2 cellular contexts compared by ENCODE assay signal in genomic region chr15:31501074-31501473, GRCh38.
A peak's percentile ranks its signal among the peaks of the same experiment; 100 is the strongest.
TF ChIP-seq lines count a peak whose summit lies in the region.

No MANE protein-coding gene starts in this region.

TF ChIP-seq in GM12878, 131 proteins besides CTCF, POLR2A, EP300 and RAD21 (continued from another document):
- TF ChIP-seq, protein P1, sequence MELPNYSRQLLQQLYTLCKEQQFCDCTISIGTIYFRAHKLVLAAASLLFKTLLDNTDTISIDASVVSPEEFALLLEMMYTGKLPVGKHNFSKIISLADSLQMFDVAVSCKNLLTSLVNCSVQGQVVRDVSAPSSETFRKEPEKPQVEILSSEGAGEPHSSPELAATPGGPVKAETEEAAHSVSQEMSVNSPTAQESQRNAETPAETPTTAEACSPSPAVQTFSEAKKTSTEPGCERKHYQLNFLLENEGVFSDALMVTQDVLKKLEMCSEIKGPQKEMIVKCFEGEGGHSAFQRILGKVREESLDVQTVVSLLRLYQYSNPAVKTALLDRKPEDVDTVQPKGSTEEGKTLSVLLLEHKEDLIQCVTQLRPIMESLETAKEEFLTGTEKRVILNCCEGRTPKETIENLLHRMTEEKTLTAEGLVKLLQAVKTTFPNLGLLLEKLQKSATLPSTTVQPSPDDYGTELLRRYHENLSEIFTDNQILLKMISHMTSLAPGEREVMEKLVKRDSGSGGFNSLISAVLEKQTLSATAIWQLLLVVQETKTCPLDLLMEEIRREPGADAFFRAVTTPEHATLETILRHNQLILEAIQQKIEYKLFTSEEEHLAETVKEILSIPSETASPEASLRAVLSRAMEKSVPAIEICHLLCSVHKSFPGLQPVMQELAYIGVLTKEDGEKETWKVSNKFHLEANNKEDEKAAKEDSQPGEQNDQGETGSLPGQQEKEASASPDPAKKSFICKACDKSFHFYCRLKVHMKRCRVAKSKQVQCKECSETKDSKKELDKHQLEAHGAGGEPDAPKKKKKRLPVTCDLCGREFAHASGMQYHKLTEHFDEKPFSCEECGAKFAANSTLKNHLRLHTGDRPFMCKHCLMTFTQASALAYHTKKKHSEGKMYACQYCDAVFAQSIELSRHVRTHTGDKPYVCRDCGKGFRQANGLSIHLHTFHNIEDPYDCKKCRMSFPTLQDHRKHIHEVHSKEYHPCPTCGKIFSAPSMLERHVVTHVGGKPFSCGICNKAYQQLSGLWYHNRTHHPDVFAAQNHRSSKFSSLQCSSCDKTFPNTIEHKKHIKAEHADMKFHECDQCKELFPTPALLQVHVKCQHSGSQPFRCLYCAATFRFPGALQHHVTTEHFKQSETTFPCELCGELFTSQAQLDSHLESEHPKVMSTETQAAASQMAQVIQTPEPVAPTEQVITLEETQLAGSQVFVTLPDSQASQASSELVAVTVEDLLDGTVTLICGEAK (IDR thresholded peaks at IDR 0.05; ENCODE audit: borderline replicate concordance) = peak; percentile 86

TF ChIP-seq in GM23338, 12 proteins besides CTCF, POLR2A, EP300 and RAD21 (continued from another document):
- TF ChIP-seq, protein P2, sequence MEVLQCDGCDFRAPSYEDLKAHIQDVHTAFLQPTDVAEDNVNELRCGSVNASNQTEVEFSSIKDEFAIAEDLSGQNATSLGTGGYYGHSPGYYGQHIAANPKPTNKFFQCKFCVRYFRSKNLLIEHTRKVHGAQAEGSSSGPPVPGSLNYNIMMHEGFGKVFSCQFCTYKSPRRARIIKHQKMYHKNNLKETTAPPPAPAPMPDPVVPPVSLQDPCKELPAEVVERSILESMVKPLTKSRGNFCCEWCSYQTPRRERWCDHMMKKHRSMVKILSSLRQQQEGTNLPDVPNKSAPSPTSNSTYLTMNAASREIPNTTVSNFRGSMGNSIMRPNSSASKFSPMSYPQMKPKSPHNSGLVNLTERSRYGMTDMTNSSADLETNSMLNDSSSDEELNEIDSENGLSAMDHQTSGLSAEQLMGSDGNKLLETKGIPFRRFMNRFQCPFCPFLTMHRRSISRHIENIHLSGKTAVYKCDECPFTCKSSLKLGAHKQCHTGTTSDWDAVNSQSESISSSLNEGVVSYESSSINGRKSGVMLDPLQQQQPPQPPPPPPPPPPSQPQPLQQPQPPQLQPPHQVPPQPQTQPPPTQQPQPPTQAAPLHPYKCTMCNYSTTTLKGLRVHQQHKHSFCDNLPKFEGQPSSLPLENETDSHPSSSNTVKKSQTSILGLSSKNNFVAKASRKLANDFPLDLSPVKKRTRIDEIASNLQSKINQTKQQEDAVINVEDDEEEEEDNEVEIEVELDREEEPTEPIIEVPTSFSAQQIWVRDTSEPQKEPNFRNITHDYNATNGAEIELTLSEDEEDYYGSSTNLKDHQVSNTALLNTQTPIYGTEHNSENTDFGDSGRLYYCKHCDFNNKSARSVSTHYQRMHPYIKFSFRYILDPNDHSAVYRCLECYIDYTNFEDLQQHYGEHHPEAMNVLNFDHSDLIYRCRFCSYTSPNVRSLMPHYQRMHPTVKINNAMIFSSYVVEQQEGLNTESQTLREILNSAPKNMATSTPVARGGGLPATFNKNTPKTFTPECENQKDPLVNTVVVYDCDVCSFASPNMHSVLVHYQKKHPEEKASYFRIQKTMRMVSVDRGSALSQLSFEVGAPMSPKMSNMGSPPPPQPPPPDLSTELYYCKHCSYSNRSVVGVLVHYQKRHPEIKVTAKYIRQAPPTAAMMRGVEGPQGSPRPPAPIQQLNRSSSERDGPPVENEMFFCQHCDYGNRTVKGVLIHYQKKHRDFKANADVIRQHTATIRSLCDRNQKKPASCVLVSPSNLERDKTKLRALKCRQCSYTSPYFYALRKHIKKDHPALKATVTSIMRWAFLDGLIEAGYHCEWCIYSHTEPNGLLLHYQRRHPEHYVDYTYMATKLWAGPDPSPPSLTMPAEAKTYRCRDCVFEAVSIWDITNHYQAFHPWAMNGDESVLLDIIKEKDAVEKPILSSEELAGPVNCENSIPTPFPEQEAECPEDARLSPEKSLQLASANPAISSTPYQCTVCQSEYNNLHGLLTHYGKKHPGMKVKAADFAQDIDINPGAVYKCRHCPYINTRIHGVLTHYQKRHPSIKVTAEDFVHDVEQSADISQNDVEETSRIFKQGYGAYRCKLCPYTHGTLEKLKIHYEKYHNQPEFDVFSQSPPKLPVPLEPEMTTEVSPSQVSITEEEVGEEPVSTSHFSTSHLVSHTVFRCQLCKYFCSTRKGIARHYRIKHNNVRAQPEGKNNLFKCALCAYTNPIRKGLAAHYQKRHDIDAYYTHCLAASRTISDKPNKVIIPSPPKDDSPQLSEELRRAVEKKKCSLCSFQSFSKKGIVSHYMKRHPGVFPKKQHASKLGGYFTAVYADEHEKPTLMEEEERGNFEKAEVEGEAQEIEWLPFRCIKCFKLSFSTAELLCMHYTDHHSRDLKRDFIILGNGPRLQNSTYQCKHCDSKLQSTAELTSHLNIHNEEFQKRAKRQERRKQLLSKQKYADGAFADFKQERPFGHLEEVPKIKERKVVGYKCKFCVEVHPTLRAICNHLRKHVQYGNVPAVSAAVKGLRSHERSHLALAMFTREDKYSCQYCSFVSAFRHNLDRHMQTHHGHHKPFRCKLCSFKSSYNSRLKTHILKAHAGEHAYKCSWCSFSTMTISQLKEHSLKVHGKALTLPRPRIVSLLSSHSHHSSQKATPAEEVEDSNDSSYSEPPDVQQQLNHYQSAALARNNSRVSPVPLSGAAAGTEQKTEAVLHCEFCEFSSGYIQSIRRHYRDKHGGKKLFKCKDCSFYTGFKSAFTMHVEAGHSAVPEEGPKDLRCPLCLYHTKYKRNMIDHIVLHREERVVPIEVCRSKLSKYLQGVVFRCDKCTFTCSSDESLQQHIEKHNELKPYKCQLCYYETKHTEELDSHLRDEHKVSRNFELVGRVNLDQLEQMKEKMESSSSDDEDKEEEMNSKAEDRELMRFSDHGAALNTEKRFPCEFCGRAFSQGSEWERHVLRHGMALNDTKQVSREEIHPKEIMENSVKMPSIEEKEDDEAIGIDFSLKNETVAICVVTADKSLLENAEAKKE (CRISPR knock-in tag; IDR thresholded peaks at IDR 0.05) = no peak
- TF ChIP-seq ETS1 (IDR thresholded peaks at IDR 0.05) = no peak
- no peak for TF ChIP-seq ZNF114 (CRISPR knock-in tag; IDR thresholded peaks at IDR 0.05)
- TF ChIP-seq JUNB (IDR thresholded peaks at IDR 0.05; ENCODE audit: unreplicated experiment) = no peak
- no peak for TF ChIP-seq ZNF331 (CRISPR knock-in tag; IDR thresholded peaks at IDR 0.05; ENCODE audit: low read depth)
